8 cellular contexts compared by ENCODE assay signal in the genomic region with DNA sequence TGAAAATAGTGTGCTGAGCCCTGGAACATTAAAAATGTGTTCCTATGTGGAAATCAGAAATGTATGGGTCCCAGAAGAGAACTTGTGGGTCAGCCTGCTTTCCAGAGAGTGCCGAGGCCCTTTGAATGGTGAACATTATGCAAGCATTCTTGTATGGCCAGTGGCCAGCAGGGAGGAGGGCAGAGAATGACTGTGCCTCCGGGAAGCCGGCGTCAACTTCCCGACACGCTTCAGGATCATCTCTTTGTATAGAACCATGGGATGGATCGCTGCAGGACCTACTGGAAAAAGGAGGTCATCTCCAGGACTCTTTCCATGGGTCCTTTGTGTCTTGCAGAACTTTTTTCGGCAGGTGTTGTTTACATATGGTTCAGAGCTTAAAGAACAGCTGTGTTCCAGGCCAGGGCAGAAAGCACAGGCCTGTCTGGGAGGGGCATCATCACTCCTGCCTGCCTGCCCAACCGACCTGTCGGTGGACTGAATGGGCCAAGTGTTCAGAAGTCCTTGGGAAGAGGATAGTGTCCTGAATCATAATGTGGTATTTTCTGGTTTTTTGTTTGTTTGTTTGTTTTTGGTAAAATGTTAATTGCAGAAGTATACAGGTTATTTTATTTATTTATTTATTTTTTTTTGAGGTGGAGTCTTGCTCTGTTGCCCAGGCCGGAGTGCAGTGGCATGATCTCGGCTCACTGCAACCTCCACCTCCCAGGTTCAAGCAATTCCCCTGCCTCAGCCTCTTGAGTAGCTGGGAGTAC. TPM values are rescaled to one million over a fixed set of nuclear protein-coding genes. Genes with fewer than 3 reads are reported as not detected.
A peak's percentile ranks its signal among the peaks of the same experiment; 100 is the strongest.
DNase-seq lines count a peak whose midpoint lies in the region; TF ChIP-seq lines count a peak whose summit lies in the region.

No MANE protein-coding gene starts in this region.

- TF ChIP-seq EP300 in tibial nerve (IDR thresholded peaks at IDR 0.05): peak; percentile 32 to 92

- H3K4me1 ChIP-seq in endocrine pancreas (ENCODE audit: control insufficient read depth, insufficient read depth, low read length) (peaks cover 14% of the 10 kb centered on the region), tibial nerve (peaks cover 0 to 100% (median 80%) of the 10 kb centered on the region in 4 donors)

- H3K4me3 ChIP-seq in endocrine pancreas (ENCODE audit: control insufficient read depth, insufficient read depth, low read length) (peak overlapping the region; percentile 64), tibial nerve (peak overlapping the region in 2 of 4 donors; percentile 11 to 16)

- 28 to 31% methylated on average over 12 of the region's 12 CpGs for WGBS in tibial nerve, 2 donors

- H3K27me3 ChIP-seq in endocrine pancreas (ENCODE audit: control insufficient read depth, insufficient read depth, low read length): no peaks in the 10 kb centered on the region
- no peaks in the 10 kb centered on the region for H3K27me3 ChIP-seq in tibial nerve

- peak overlapping the region; percentile 37 to 90 (median 68) for H3K27ac ChIP-seq in tibial nerve

- no peak for TF ChIP-seq CTCF in tibial nerve (IDR thresholded peaks at IDR 0.05)

- H3K9me3 ChIP-seq in endocrine pancreas (ENCODE audit: control insufficient read depth, low read length) (no peaks in the 10 kb centered on the region), tibial nerve (no peaks in the 10 kb centered on the region)

- peak; percentile 35 to 46 for TF ChIP-seq POLR2A in tibial nerve (IDR thresholded peaks at IDR 0.05)

- H3K9ac ChIP-seq in endocrine pancreas (ENCODE audit: control insufficient read depth, insufficient read depth, low read length): peak overlapping the region; percentile 3

- H3K36me3 ChIP-seq in endocrine pancreas (ENCODE audit: control insufficient read depth, insufficient read depth, low read length): no peaks in the 10 kb centered on the region
- H3K36me3 ChIP-seq in tibial nerve: no peaks in the 10 kb centered on the region

- DNase-seq in H4 (ENCODE audit: low spot score): peak; percentile 81
- peak; percentile 86 for DNase-seq in RPMI7951 (ENCODE audit: low read depth)
- peak; percentile 93 for DNase-seq in mesenteric fat pad (ENCODE audit: low spot score)
- peak; percentile 82 to 92 for DNase-seq in tibial nerve (ENCODE audit: low spot score in 2 of 2)
- DNase-seq in DMS79 treated with DMSO at 0.1 percent for 48 hours (lab: John Stamatoyannopoulos, UW): no peak
- no peak for DNase-seq in activated T-cell treated with anti-CD3 and anti-CD28 coated beads, Interleukin-2, amount 50 U/mL, for 48 hours
- no peak for DNase-seq in NCI-H1930 (lab: John Stamatoyannopoulos, UW)

RNA-seq across cellular contexts. Expression of gene PRRC2B, which starts 9.0 kb away (rescaled TPM):
- total RNA-seq in H4 (2014; rRNA removed; shearing (Covaris generic)): 26.2 and 33.1 TPM in 2 replicates
- 17.4 and 30.6 TPM in 2 replicates for total RNA-seq in RPMI7951 (2014; rRNA removed; shearing (Covaris generic))
- total RNA-seq in mesenteric fat pad (185 TPM), tibial nerve (100 to 1,000 TPM in 3 of 4 donors, 10 to 100 TPM in 1; 94.8 to 236 (median 174) TPM)

Comparison
In these comparisons a context has a peak if more than half of its experiments do, and no peak if none do; other contexts are left out.
1. DNase-seq: peak in H4 (single experiment), RPMI7951 (single experiment), mesenteric fat pad (single experiment) and tibial nerve (2 of 2); none in DMS79 treated with DMSO at 0.1 percent for 48 hours (single experiment), activated T-cell treated with anti-CD3 and anti-CD28 coated beads, Interleukin-2, amount 50 U/mL, for 48 hours (0 of 2) and NCI-H1930 (0 of 2).